ENCODE assay signal across 7 cellular contexts in the genomic region with DNA sequence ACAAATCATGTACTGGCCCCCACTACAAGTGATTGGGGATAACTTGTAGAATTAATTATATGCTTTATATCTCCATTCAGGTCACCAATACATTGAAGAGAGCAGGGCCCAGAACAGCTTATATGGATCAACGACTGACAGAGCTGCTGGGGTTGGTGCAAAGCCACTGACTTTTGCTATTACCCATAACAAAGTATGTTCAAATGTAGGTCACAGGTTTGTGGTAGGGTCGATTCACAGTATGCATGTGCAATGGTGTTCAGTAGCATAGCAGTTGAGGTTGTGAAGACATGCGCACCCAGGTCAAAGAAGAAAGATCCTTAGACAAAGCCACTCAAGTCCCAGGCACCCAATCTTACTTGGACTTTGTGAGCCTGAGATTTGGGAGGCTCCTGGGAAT.
DNase-seq lines count a peak whose midpoint lies in the region; ATAC-seq and TF ChIP-seq lines count a peak whose summit lies in the region.
"Not testable (repeated sequence)": the region's sequence is repeated elsewhere in the genome, so short reads cannot be mapped to it uniquely, and the experiment has no call there.

No MANE protein-coding gene starts in this region.

- not testable (repeated sequence) for H3K9me3 Mint-ChIP-seq in CD4-positive, alpha-beta memory T cell; activated CD4-positive, alpha-beta memory T cell treated with anti-CD3 and anti-CD28 coated beads for 36 hours; activated T-cell treated with anti-CD3 and anti-CD28 coated beads, Interleukin-2, amount 50 U/mL, for 72 hours; effector memory CD8-positive, alpha-beta T cell; natural killer cell treated with Interleukin-12 subunit alpha and Interleukin-12 subunit beta and Interleukin-15 and Interleukin-18, amount 100 ng/mL, for 72 hours

- H3K4me1 ChIP-seq in CD4-positive, alpha-beta memory T cell (ENCODE audit: insufficient read depth, low read length); suprapubic skin: not testable (repeated sequence)
- H3K4me1 ChIP-seq in PC-9 (replicated peaks; ENCODE audit: insufficient read depth): peaks cover 10% of the 10 kb centered on the region

- not testable (repeated sequence) for H3K79me2 ChIP-seq in PC-9 (ENCODE audit: low read depth)

- 0 out of 2 replicates have a peak overlapping the region, but pooled peaks have one; percentile 15 for H3K4me2 ChIP-seq in PC-9

- TF ChIP-seq EP300 in suprapubic skin (IDR thresholded peaks at IDR 0.05): not testable (repeated sequence)

- not testable (repeated sequence) for H3K9me3 ChIP-seq in CD4-positive, alpha-beta memory T cell (ENCODE audit: control insufficient read depth in 1 of 2, low read length in 2 of 2); PC-9 (ENCODE audit: insufficient read depth, low read depth); suprapubic skin

- not testable (repeated sequence) for BruUV-seq in PC-9 (replicated peaks; lab: Mats Ljungman, UMichigan)

- H4K20me1 ChIP-seq in PC-9 (ENCODE audit: insufficient read depth): not testable (repeated sequence)

- H3K4me1 Mint-ChIP-seq in CD4-positive, alpha-beta memory T cell; activated CD4-positive, alpha-beta memory T cell treated with anti-CD3 and anti-CD28 coated beads for 36 hours (ENCODE audit: low read depth); activated T-cell treated with anti-CD3 and anti-CD28 coated beads, Interleukin-2, amount 50 U/mL, for 72 hours (ENCODE audit: low read depth); effector memory CD8-positive, alpha-beta T cell (ENCODE audit: low read depth in 2 of 2); natural killer cell treated with Interleukin-12 subunit alpha and Interleukin-12 subunit beta and Interleukin-15 and Interleukin-18, amount 100 ng/mL, for 72 hours (ENCODE audit: low read depth in 2 of 2): not testable (repeated sequence)

- H3F3A ChIP-seq in PC-9 (ENCODE audit: insufficient read depth, low read depth): not testable (repeated sequence)

- H3K4me3 ChIP-seq in CD4-positive, alpha-beta memory T cell (ENCODE audit: low read length in 2 of 2); PC-9; suprapubic skin: not testable (repeated sequence)

- peak; percentile 31 to 61 for ATAC-seq in activated T-cell treated with anti-CD3 and anti-CD28 coated beads, Interleukin-2, amount 50 U/mL, for 72 hours (replicated peaks in 1 of 2)
- peak; percentile 99 for ATAC-seq in effector memory CD8-positive, alpha-beta T cell (replicated peaks)
- peak; percentile 57 to 73 for ATAC-seq in natural killer cell treated with Interleukin-12 subunit alpha and Interleukin-12 subunit beta and Interleukin-15 and Interleukin-18, amount 100 ng/mL, for 72 hours

- not testable (repeated sequence) for TF ChIP-seq CTCF in PC-9 (conservative IDR thresholded peaks at IDR 0.05); suprapubic skin (IDR thresholded peaks at IDR 0.05)

- H3K4me3 Mint-ChIP-seq in CD4-positive, alpha-beta memory T cell; activated CD4-positive, alpha-beta memory T cell treated with anti-CD3 and anti-CD28 coated beads for 36 hours; activated T-cell treated with anti-CD3 and anti-CD28 coated beads, Interleukin-2, amount 50 U/mL, for 72 hours; natural killer cell treated with Interleukin-12 subunit alpha and Interleukin-12 subunit beta and Interleukin-15 and Interleukin-18, amount 100 ng/mL, for 72 hours: not testable (repeated sequence)
- H3K4me3 Mint-ChIP-seq in effector memory CD8-positive, alpha-beta T cell: peak overlapping the region in 1 of 2 donors; percentile 12

- POLR2A ChIA-PET in CD4-positive, alpha-beta memory T cell (lab: Charles Lee; ENCODE audit: partially characterized antibody); PC-9 (lab: Charles Lee; ENCODE audit: unreplicated experiment); activated CD4-positive, alpha-beta memory T cell treated with anti-CD3 and anti-CD28 coated beads for 36 hours (lab: Charles Lee): not testable (repeated sequence)

- peak overlapping the region in 6 of 7 donors; percentile 19 to 66 (median 57) for H3K27ac Mint-ChIP-seq in CD4-positive, alpha-beta memory T cell
- H3K27ac Mint-ChIP-seq in activated CD4-positive, alpha-beta memory T cell treated with anti-CD3 and anti-CD28 coated beads for 36 hours; activated T-cell treated with anti-CD3 and anti-CD28 coated beads, Interleukin-2, amount 50 U/mL, for 72 hours; natural killer cell treated with Interleukin-12 subunit alpha and Interleukin-12 subunit beta and Interleukin-15 and Interleukin-18, amount 100 ng/mL, for 72 hours: not testable (repeated sequence)
- H3K27ac Mint-ChIP-seq in effector memory CD8-positive, alpha-beta T cell: peak overlapping the region in 1 of 2 donors; percentile 67

- not testable (repeated sequence) for H3K27me3 Mint-ChIP-seq in CD4-positive, alpha-beta memory T cell; activated CD4-positive, alpha-beta memory T cell treated with anti-CD3 and anti-CD28 coated beads for 36 hours; activated T-cell treated with anti-CD3 and anti-CD28 coated beads, Interleukin-2, amount 50 U/mL, for 72 hours (ENCODE audit: low read depth); effector memory CD8-positive, alpha-beta T cell; natural killer cell treated with Interleukin-12 subunit alpha and Interleukin-12 subunit beta and Interleukin-15 and Interleukin-18, amount 100 ng/mL, for 72 hours

- not testable (repeated sequence) for H3K27ac ChIP-seq in CD4-positive, alpha-beta memory T cell (ENCODE audit: low read depth, low read length)
- H3K27ac ChIP-seq in PC-9: peak overlapping the region; percentile 20; the same call in 1 of the 2 replicates
- peak overlapping the region; percentile 3 for H3K27ac ChIP-seq in suprapubic skin

- not testable (repeated sequence) for H3K9me2 ChIP-seq in PC-9 (ENCODE audit: insufficient read depth)

- WGBS in suprapubic skin: 88% methylated on average over 2 of the region's 3 CpGs

- CTCF ChIA-PET in CD4-positive, alpha-beta memory T cell (lab: Charles Lee; ENCODE audit: partially characterized antibody); PC-9 (lab: Charles Lee); activated CD4-positive, alpha-beta memory T cell treated with anti-CD3 and anti-CD28 coated beads for 36 hours (lab: Charles Lee): not testable (repeated sequence)

- peak; percentile 16 to 39 (median 25) for DNase-seq in CD4-positive, alpha-beta memory T cell
- not testable (repeated sequence) for DNase-seq in PC-9; activated T-cell treated with anti-CD3 and anti-CD28 coated beads, Interleukin-2, amount 50 U/mL, for 72 hours; natural killer cell treated with Interleukin-12 subunit alpha and Interleukin-12 subunit beta and Interleukin-15 and Interleukin-18, amount 100 ng/mL, for 72 hours (ENCODE audit: low spot score); suprapubic skin (ENCODE audit: low spot score in 2 of 2)
- peak; percentile 15 for DNase-seq in activated CD4-positive, alpha-beta memory T cell treated with anti-CD3 and anti-CD28 coated beads for 36 hours
- DNase-seq in effector memory CD8-positive, alpha-beta T cell: peak in 1 of 3 experiments; percentile 8

- H3K27me3 ChIP-seq in CD4-positive, alpha-beta memory T cell (ENCODE audit: insufficient read depth, low read length); PC-9 (ENCODE audit: insufficient read depth, low read depth); suprapubic skin: not testable (repeated sequence)

- TF ChIP-seq POLR2A in suprapubic skin (IDR thresholded peaks at IDR 0.05): not testable (repeated sequence)

- not testable (repeated sequence) for H2AFZ ChIP-seq in PC-9

- intact Hi-C loops in CD4-positive, alpha-beta memory T cell (cut with micrococcal nuclease); PC-9 (cut with micrococcal nuclease; ENCODE audit: unreplicated experiment); activated CD4-positive, alpha-beta memory T cell treated with anti-CD3 and anti-CD28 coated beads for 36 hours (cut with micrococcal nuclease): not testable (repeated sequence)

- not testable (repeated sequence) for H3K36me3 Mint-ChIP-seq in CD4-positive, alpha-beta memory T cell; activated CD4-positive, alpha-beta memory T cell treated with anti-CD3 and anti-CD28 coated beads for 36 hours; activated T-cell treated with anti-CD3 and anti-CD28 coated beads, Interleukin-2, amount 50 U/mL, for 72 hours (ENCODE audit: insufficient read depth in 2 of 2); effector memory CD8-positive, alpha-beta T cell (ENCODE audit: insufficient read depth); natural killer cell treated with Interleukin-12 subunit alpha and Interleukin-12 subunit beta and Interleukin-15 and Interleukin-18, amount 100 ng/mL, for 72 hours

- not testable (repeated sequence) for H3K36me3 ChIP-seq in CD4-positive, alpha-beta memory T cell (ENCODE audit: insufficient read depth, low read length); PC-9 (ENCODE audit: low read depth); suprapubic skin

Comparison
In these comparisons a context has a peak if more than half of its experiments do, and no peak if none do; other contexts are left out.
1. ATAC-seq: peak in every context shown above with its lines; median percentile 99 in effector memory CD8-positive, alpha-beta T cell; 65 in natural killer cell treated with Interleukin-12 subunit alpha and Interleukin-12 subunit beta and Interleukin-15 and Interleukin-18, amount 100 ng/mL, for 72 hours; 46 in activated T-cell treated with anti-CD3 and anti-CD28 coated beads, Interleukin-2, amount 50 U/mL, for 72 hours.